In genomic region chrX:9961750-9962149, GRCh38 we compare ENCODE assay signal across 8 cellular contexts. TPM values are rescaled to one million over a fixed set of nuclear protein-coding genes. Genes with fewer than 3 reads are reported as not detected.
"Had no signal": no experiment of that assay in that cellular context is flagged by ENCODE, and none has a peak within 500 bp of the region (broad histone marks: within the 10 kb centered on the region; RNA-seq: fewer than 3 reads in every experiment).

No MANE protein-coding gene starts in this region.

- H3K27ac ChIP-seq: HL-60 had no signal

- H3K4me3 ChIP-seq: K562 had no signal

- DNase-seq: IMR-90, KBM-7 had no signal

- FAIRE-seq: HepG2, K562 had no signal

- ATAC-seq: HepG2, K562 had no signal

RNA-seq across cellular contexts. Expression of gene CLDN34, which starts 5.4 kb away (rescaled TPM):
- total RNA-seq: HepG2, HT-29, HT1080, IMR-90, K562 had no signal
- polyA plus RNA-seq: HepG2, IgD-negative memory B cell, K562 had no signal
